ENCODE assay signal across 16 cellular contexts in the genomic region with DNA sequence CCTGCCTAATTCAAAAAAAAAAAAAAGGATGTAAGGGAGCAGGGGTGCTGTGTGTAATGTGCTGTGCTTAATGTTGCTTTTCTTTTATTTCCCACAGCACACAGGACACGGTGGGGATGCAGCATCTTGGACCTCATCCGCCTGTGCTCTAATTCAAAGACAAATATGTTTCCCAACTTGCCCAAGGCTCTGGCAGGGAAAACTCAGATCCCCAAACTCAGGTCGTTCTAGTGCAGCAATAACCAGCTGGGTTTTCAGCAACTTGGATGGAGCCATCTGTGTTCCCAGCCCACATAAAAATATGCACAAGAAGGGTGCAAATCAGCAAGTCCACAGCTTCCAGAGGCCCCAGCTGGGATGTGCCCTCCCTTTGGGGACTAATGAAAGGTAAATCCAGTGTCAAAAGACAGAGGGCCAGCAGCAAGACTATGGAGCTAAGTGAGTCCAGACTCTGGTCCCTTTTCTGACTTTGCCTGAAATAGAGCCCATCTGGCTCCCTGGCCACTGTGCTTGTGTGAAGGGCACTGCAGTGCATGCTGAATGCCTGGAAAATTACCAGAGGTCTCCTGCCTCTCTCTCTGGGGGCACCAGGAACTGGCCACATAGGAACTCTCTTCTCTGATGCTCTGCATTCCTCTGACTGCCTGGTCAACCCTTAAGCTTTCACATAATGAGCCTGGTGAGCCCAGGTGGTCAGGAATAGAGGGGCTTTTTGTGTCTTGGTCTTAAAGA.
DNase-seq lines count a peak whose midpoint lies in the region; ATAC-seq and TF ChIP-seq lines count a peak whose summit lies in the region.
"Had no signal": no experiment of that assay in that cellular context is flagged by ENCODE, and none has a peak within 500 bp of the region (broad histone marks: within the 10 kb centered on the region; RNA-seq: fewer than 3 reads in every experiment).

No MANE protein-coding gene starts in this region.

- DNase-seq in EH (ENCODE audit: low read depth) (peak; percentile 52), NCI-H446 (lab: John Stamatoyannopoulos, UW) (peak; percentile 82 to 95), globus pallidus (ENCODE audit: low spot score) (peak; percentile 13), osteoblast (ENCODE audit: insufficient read length, low spot score, missing footprints) (no peak), erythroblast (lab: John Stamatoyannopoulos, UW) (no peak), NCI-H2029 (lab: John Stamatoyannopoulos, UW) (no peak), adrenal gland (no peak)
- DNase-seq: activated CD8-positive, alpha-beta memory T cell treated with anti-CD3 and anti-CD28 coated beads, Interleukin-2, amount 10 ng/mL, durations not matched to agents 7 days and 5 days; cortex of kidney; left colon; ovary; SHP77; stimulated activated naive CD8-positive, alpha-beta T cell treated with anti-CD3 and anti-CD28 coated beads, Interleukin-15, amount 100 ng/mL, for 72 hours had no signal

- H3K79me2 ChIP-seq in osteoblast (ENCODE audit: insufficient read depth, low read length), result no peaks in the 10 kb centered on the region

- no peak for TF ChIP-seq CTCF in osteoblast (IDR thresholded peaks at IDR 0.05; ENCODE audit: extremely low read depth, low read depth, low read length)
- TF ChIP-seq CTCF in adrenal gland (IDR thresholded peaks at IDR 0.05), result no peak

- H3K9me3 ChIP-seq in osteoblast (ENCODE audit: low read depth, low read length) (no peaks in the 10 kb centered on the region), adrenal gland (replicated peaks in 1 of 3) (no peaks in the 10 kb centered on the region)
- H3K9me3 ChIP-seq: ovary had no signal

- no peaks in the 10 kb centered on the region for H4K20me1 ChIP-seq in osteoblast (ENCODE audit: insufficient read depth, low read length)

- H3K4me3 ChIP-seq in osteoblast (ENCODE audit: insufficient read depth, low read length) (no peak overlapping the region), adrenal gland (no peak overlapping the region)
- H3K4me3 ChIP-seq: ovary had no signal

- H3K4me1 ChIP-seq in osteoblast (ENCODE audit: insufficient read depth, low read length) (peaks cover 46% of the 10 kb centered on the region), adrenal gland (replicated peaks in 1 of 2) (peaks cover 16% of the 10 kb centered on the region in 2 donors)

- no peak for ATAC-seq in GM18511 (IDR thresholded peaks at IDR 0.05; ENCODE audit: unreplicated experiment)
- ATAC-seq: activated CD8-positive, alpha-beta memory T cell treated with anti-CD3 and anti-CD28 coated beads, Interleukin-2, amount 10 ng/mL, durations not matched to agents 7 days and 5 days; left colon; stimulated activated naive CD8-positive, alpha-beta T cell treated with anti-CD3 and anti-CD28 coated beads, Interleukin-15, amount 100 ng/mL, for 72 hours had no signal

- no peaks in the 10 kb centered on the region for H3K27me3 ChIP-seq in osteoblast (ENCODE audit: insufficient read depth, low read length)
- no peaks in the 10 kb centered on the region for H3K27me3 ChIP-seq in adrenal gland
- H3K27me3 ChIP-seq: ovary had no signal

- 72 to 79% (median 75%) methylated on average over 3 of the region's 3 CpGs for WGBS in adrenal gland, 4 donors

- intact Hi-C loops in adrenal gland (cut with DNase I), result no loop called here

- H3K27ac ChIP-seq in osteoblast (ENCODE audit: low read depth, low read length), result peak overlapping the region; percentile 29
- H3K27ac ChIP-seq in adrenal gland, result peak overlapping the region in 1 of 5 donors; percentile 46
- H3K27ac ChIP-seq: C4-2B, foreskin keratinocyte had no signal

- peak overlapping the region; percentile 60 for H3K4me2 ChIP-seq in osteoblast (ENCODE audit: insufficient read depth, low read length)

- TF ChIP-seq POLR2A in erythroblast (IDR thresholded peaks at IDR 0.05; ENCODE audit: low read length) (no peak), adrenal gland (IDR thresholded peaks at IDR 0.05) (no peak)

- H3K36me3 ChIP-seq in osteoblast (ENCODE audit: insufficient read depth, low read length), result no peaks in the 10 kb centered on the region
- H3K36me3 ChIP-seq in adrenal gland (replicated peaks in 1 of 2), result no peaks in the 10 kb centered on the region
- H3K36me3 ChIP-seq: ovary had no signal

- H2AFZ ChIP-seq in osteoblast (ENCODE audit: low read length), result no peak overlapping the region

Comparison
In these comparisons a context has a peak if more than half of its experiments do, and no peak if none do; other contexts are left out.
1. DNase-seq: peak in EH (single experiment), NCI-H446 (2 of 2) and globus pallidus (single experiment); none in osteoblast (single experiment), erythroblast (0 of 2), NCI-H2029 (single experiment) and adrenal gland (0 of 7).